13 cellular contexts compared by ENCODE assay signal in the genomic region with DNA sequence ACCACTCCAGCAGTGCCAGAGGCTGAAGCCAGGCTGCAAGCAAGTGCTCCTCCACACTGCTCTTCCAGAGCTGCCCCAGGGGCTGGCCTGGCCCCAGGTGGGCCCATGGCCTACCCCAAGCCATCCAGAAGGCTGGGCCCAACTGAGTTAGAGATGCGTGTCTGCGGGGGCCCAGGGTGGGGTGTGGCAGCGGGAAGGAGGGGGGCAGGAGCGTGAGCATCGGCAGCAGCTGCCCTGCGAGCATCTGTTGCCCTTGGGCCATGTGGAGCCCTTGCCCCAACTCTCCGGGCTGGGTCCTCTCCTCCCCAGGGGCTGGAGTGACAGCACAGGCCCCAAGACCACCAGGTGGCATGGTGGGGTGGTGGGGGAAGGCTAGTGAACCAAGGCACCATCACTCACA.
"Had no signal": no experiment of that assay in that cellular context is flagged by ENCODE, and none has a peak within 500 bp of the region (broad histone marks: within the 10 kb centered on the region; RNA-seq: fewer than 3 reads in every experiment).

No MANE protein-coding gene starts in this region.

- H3K27ac ChIP-seq: esophagus muscularis mucosa, right atrium auricular region had no signal

- H3K27me3 Mint-ChIP-seq: activated naive CD4-positive, alpha-beta T cell treated with anti-CD3 and anti-CD28 coated beads, Interleukin-2, amount 50 U/mL, for 24 hours; brain; type B pancreatic cell had no signal

- ATAC-seq: activated CD4-positive, CD25-positive, alpha-beta regulatory T cell treated with anti-CD3 and anti-CD28 coated beads, Interleukin-2, amount 50 U/mL, for 24 hours; heart left ventricle had no signal

- DNase-seq: heart left ventricle, small intestine, SW 1271 had no signal

- H3K27me3 ChIP-seq: esophagus muscularis mucosa, heart left ventricle, right atrium auricular region had no signal

- H3K36me3 Mint-ChIP-seq: activated naive CD4-positive, alpha-beta T cell treated with anti-CD3 and anti-CD28 coated beads, Interleukin-2, amount 50 U/mL, for 24 hours; brain; mesothelial cell of epicardium; type B pancreatic cell had no signal

- H3K9me3 ChIP-seq: esophagus muscularis mucosa, heart left ventricle, right atrium auricular region had no signal

- FAIRE-seq: endometrium, keratinocyte, small intestine had no signal

- H3K9me3 Mint-ChIP-seq: activated naive CD4-positive, alpha-beta T cell treated with anti-CD3 and anti-CD28 coated beads, Interleukin-2, amount 50 U/mL, for 24 hours; activated T-helper 2 cell treated with anti-CD3 and anti-CD28 coated beads, Interferon-gamma antibody, Interleukin-2, Interleukin-4, amounts not matched to agents 10 μg/mL and 5 μg/mL and 100 μg/mL, durations not matched to agents 14 hours and 24 hours and 36 hours; brain; mesothelial cell of epicardium; type B pancreatic cell had no signal

- H3K4me3 Mint-ChIP-seq: activated naive CD4-positive, alpha-beta T cell treated with anti-CD3 and anti-CD28 coated beads, Interleukin-2, amount 50 U/mL, for 24 hours; brain; mesothelial cell of epicardium; type B pancreatic cell had no signal

- H3K27ac Mint-ChIP-seq: activated naive CD4-positive, alpha-beta T cell treated with anti-CD3 and anti-CD28 coated beads, Interleukin-2, amount 50 U/mL, for 24 hours; activated T-helper 2 cell treated with anti-CD3 and anti-CD28 coated beads, Interferon-gamma antibody, Interleukin-2, Interleukin-4, amounts not matched to agents 10 μg/mL and 5 μg/mL and 100 μg/mL, durations not matched to agents 14 hours and 24 hours and 36 hours had no signal

- H3K4me3 ChIP-seq: esophagus muscularis mucosa, heart left ventricle, right atrium auricular region had no signal
